Comparison of ENCODE assay signal across 9 cellular contexts in the genomic region with DNA sequence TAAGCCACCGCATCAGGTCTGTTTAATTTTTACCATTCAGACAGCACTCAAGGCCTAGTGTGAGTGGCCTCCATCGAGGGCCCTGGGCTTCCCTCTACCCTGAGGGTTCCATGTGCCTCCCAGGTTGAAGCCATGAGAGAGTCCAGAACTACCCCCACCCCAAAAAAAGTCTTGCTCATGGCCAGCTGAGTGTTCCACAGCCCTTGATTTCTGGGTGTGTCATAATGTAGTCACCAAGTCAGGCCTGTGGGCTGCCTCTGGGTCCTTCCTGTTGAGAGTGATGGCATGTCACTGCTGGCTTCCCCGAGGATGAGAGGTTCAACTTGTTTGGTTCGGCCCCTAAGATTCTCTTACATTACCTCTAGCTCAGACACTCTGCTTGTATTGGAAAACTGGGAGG.
DNase-seq lines count a peak whose midpoint lies in the region; TF ChIP-seq lines count a peak whose summit lies in the region.
"Had no signal": no experiment of that assay in that cellular context is flagged by ENCODE, and none has a peak within 500 bp of the region (broad histone marks: within the 10 kb centered on the region; RNA-seq: fewer than 3 reads in every experiment).

No MANE protein-coding gene starts in this region.

- POLR2A ChIA-PET in activated CD4-positive, alpha-beta memory T cell treated with anti-CD3 and anti-CD28 coated beads, Interleukin-2, amount 10 ng/mL, durations not matched to agents 7 days and 5 days (lab: Charles Lee): interaction anchor here (0.8 to 4.8 kb wide), 7 partner anchors 10 to 112 kb away, joined by 3 to 86 read pairs (median 5); partner anchors contain the start of gene PITPNC1
- POLR2A ChIA-PET in HEK293T (lab: Yijun Ruan, JAX): no interaction called here

- peaks cover 3% of the 10 kb centered on the region for H3K4me1 ChIP-seq in endodermal cell (ENCODE audit: control insufficient read depth, insufficient read depth, low read length)
- H3K4me1 ChIP-seq in Karpas-422 (ENCODE audit: low read length): peaks cover 4% of the 10 kb centered on the region; the same call in 1 of the 2 replicates

- peak overlapping the region; percentile 74 for H3K4me3 Mint-ChIP-seq in activated CD4-positive, alpha-beta memory T cell treated with anti-CD3 and anti-CD28 coated beads, Interleukin-2, amount 10 ng/mL, durations not matched to agents 7 days and 5 days
- no peak overlapping the region for H3K4me3 Mint-ChIP-seq in endodermal cell

- no peaks in the 10 kb centered on the region for H3K36me3 Mint-ChIP-seq in activated CD4-positive, alpha-beta memory T cell treated with anti-CD3 and anti-CD28 coated beads, Interleukin-2, amount 10 ng/mL, durations not matched to agents 7 days and 5 days (ENCODE audit: low read depth)
- H3K36me3 Mint-ChIP-seq in endodermal cell (ENCODE audit: low read depth): no peaks in the 10 kb centered on the region

- CTCF ChIA-PET in activated CD4-positive, alpha-beta memory T cell treated with anti-CD3 and anti-CD28 coated beads, Interleukin-2, amount 10 ng/mL, durations not matched to agents 7 days and 5 days (lab: Charles Lee): interaction anchor here (0.9 to 8.2 kb wide), 7 partner anchors 9 to 103 kb away, joined by 3 to 140 read pairs (median 4); partner anchors contain the start of gene PITPNC1
- CTCF ChIA-PET in HEK293T (lab: Yijun Ruan, JAX): interaction anchor here (1.5 kb wide), 1 partner anchor 99 kb away, joined by 5 read pairs; no protein-coding TSS in a partner anchor

- peak overlapping the region; percentile 81 for H3K27ac Mint-ChIP-seq in activated CD4-positive, alpha-beta memory T cell treated with anti-CD3 and anti-CD28 coated beads, Interleukin-2, amount 10 ng/mL, durations not matched to agents 7 days and 5 days
- H3K27ac Mint-ChIP-seq in endodermal cell: peak overlapping the region; percentile 49

- no peak overlapping the region for H2AFZ ChIP-seq in Karpas-422 (ENCODE audit: low read length)

- H3K9ac ChIP-seq in endodermal cell (ENCODE audit: extremely low read depth, low read length, poor library complexity, severe bottlenecking) (no peak overlapping the region), Karpas-422 (ENCODE audit: low read length) (no peak overlapping the region)

- no peak overlapping the region for H3K4me3 ChIP-seq in endodermal cell (ENCODE audit: low read length)
- no peak overlapping the region for H3K4me3 ChIP-seq in Karpas-422 (ENCODE audit: low read length)
- H3K4me3 ChIP-seq: cardiac muscle cell had no signal

- no peaks in the 10 kb centered on the region for H3K9me3 Mint-ChIP-seq in activated CD4-positive, alpha-beta memory T cell treated with anti-CD3 and anti-CD28 coated beads, Interleukin-2, amount 10 ng/mL, durations not matched to agents 7 days and 5 days
- no peaks in the 10 kb centered on the region for H3K9me3 Mint-ChIP-seq in endodermal cell

- peak; percentile 81 for DNase-seq in HCEC 1CT
- peak; percentile 62 for DNase-seq in activated CD4-positive, alpha-beta memory T cell treated with anti-CD3 and anti-CD28 coated beads, Interleukin-2, amount 10 ng/mL, durations not matched to agents 7 days and 5 days
- peak; percentile 45 for DNase-seq in endodermal cell
- DNase-seq in stimulated activated CD4-positive, alpha-beta T cell treated with anti-CD3 and anti-CD28 coated beads, Interleukin-4, amount 100 ng/mL, for 24 hours: peak; percentile 70
- DNase-seq in epidermal melanocyte (ENCODE audit: insufficient read length, low spot score): no peak
- no peak for DNase-seq in HEK293T (ENCODE audit: extremely low spot score)
- no peak for DNase-seq in OCI-M2 (lab: John Stamatoyannopoulos, UW; ENCODE audit: unreplicated experiment)
- no peak for DNase-seq in Karpas-422

- H3K27me3 ChIP-seq in endodermal cell (ENCODE audit: control insufficient read depth, insufficient read depth, low read length, poor library complexity, severe bottlenecking) (no peaks in the 10 kb centered on the region), Karpas-422 (ENCODE audit: low read length) (no peaks in the 10 kb centered on the region)
- H3K27me3 ChIP-seq: cardiac muscle cell had no signal

- H3K4me1 Mint-ChIP-seq in activated CD4-positive, alpha-beta memory T cell treated with anti-CD3 and anti-CD28 coated beads, Interleukin-2, amount 10 ng/mL, durations not matched to agents 7 days and 5 days: peaks cover 47% of the 10 kb centered on the region
- peaks cover 39% of the 10 kb centered on the region for H3K4me1 Mint-ChIP-seq in endodermal cell

- no peaks in the 10 kb centered on the region for H3K9me2 ChIP-seq in Karpas-422 (replicated peaks; ENCODE audit: insufficient read depth, low read length)

- WGBS in endodermal cell (ENCODE audit: insufficient coverage in 1 of 2, insufficient read length in 1 of 2), 2 experiments: 97 to 100% methylated on average over 1 to 4 of the region's 4 CpGs

- no peaks in the 10 kb centered on the region for H3K36me3 ChIP-seq in endodermal cell (ENCODE audit: control insufficient read depth, insufficient read depth, low read length)
- no peaks in the 10 kb centered on the region for H3K36me3 ChIP-seq in Karpas-422 (ENCODE audit: insufficient read depth, low read length)
- H3K36me3 ChIP-seq: cardiac muscle cell had no signal

- no peak overlapping the region for H3K4me2 ChIP-seq in Karpas-422 (ENCODE audit: low read depth, low read length, poor library complexity, severe bottlenecking)

- H3K27ac ChIP-seq in endodermal cell (ENCODE audit: low read depth, low read length) (no peak overlapping the region), Karpas-422 (ENCODE audit: low read length) (no peak overlapping the region)
- H3K27ac ChIP-seq: cardiac muscle cell had no signal

- H3K9me3 ChIP-seq in endodermal cell (ENCODE audit: control insufficient read depth, low read length): no peaks in the 10 kb centered on the region
- H3K9me3 ChIP-seq in Karpas-422 (ENCODE audit: low read length): no peaks in the 10 kb centered on the region

- H3K27me3 Mint-ChIP-seq in activated CD4-positive, alpha-beta memory T cell treated with anti-CD3 and anti-CD28 coated beads, Interleukin-2, amount 10 ng/mL, durations not matched to agents 7 days and 5 days: peaks cover 2% of the 10 kb centered on the region
- H3K27me3 Mint-ChIP-seq in endodermal cell (ENCODE audit: insufficient read depth): no peaks in the 10 kb centered on the region

- H4K20me1 ChIP-seq in Karpas-422 (ENCODE audit: insufficient read depth, low read depth, low read length): peaks cover 4% of the 10 kb centered on the region; the same call in 1 of the 2 replicates

- no peak for TF ChIP-seq CTCF in endodermal cell (conservative IDR thresholded peaks at IDR 0.05)

- no peaks in the 10 kb centered on the region for H3K79me2 ChIP-seq in Karpas-422 (ENCODE audit: low read length)

TF ChIP-seq in HEK293T, 16 proteins besides CTCF, POLR2A, EP300 and RAD21:
- TF ChIP-seq SP1 (IDR thresholded peaks at IDR 0.05): no peak
- no peak for TF ChIP-seq TARDBP (IDR thresholded peaks at IDR 0.05)
- no peak for TF ChIP-seq L3MBTL2 (conservative IDR thresholded peaks at IDR 0.05)
- no peak for TF ChIP-seq FOXK2 (IDR thresholded peaks at IDR 0.05)
- TF ChIP-seq, protein P1, sequence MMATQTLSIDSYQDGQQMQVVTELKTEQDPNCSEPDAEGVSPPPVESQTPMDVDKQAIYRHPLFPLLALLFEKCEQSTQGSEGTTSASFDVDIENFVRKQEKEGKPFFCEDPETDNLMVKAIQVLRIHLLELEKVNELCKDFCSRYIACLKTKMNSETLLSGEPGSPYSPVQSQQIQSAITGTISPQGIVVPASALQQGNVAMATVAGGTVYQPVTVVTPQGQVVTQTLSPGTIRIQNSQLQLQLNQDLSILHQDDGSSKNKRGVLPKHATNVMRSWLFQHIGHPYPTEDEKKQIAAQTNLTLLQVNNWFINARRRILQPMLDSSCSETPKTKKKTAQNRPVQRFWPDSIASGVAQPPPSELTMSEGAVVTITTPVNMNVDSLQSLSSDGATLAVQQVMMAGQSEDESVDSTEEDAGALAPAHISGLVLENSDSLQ (IDR thresholded peaks at IDR 0.05): no peak
- TF ChIP-seq FOXA1 (IDR thresholded peaks at IDR 0.05): no peak
- TF ChIP-seq SUZ12 (IDR thresholded peaks at IDR 0.05): no peak
- TF ChIP-seq ELF4 (IDR thresholded peaks at IDR 0.05): no peak
- TF ChIP-seq NFRKB (IDR thresholded peaks at IDR 0.05): no peak
- no peak for TF ChIP-seq HDGF (IDR thresholded peaks at IDR 0.05; ENCODE audit: borderline replicate concordance)
- TF ChIP-seq BHLHE40 (IDR thresholded peaks at IDR 0.05; ENCODE audit: borderline replicate concordance): no peak
- no peak for TF ChIP-seq FOXM1 (IDR thresholded peaks at IDR 0.05; ENCODE audit: borderline replicate concordance)
- no peak for TF ChIP-seq ARNT (IDR thresholded peaks at IDR 0.05)
- no peak for TF ChIP-seq CTBP1 (IDR thresholded peaks at IDR 0.05; ENCODE audit: borderline replicate concordance)
- TF ChIP-seq ZNF384 (IDR thresholded peaks at IDR 0.05): no peak

Comparison
In these comparisons a context has a peak if more than half of its experiments do, and no peak if none do; other contexts are left out.
1. DNase-seq: peak in HCEC 1CT (single experiment), activated CD4-positive, alpha-beta memory T cell treated with anti-CD3 and anti-CD28 coated beads, Interleukin-2, amount 10 ng/mL, durations not matched to agents 7 days and 5 days (single experiment), endodermal cell (single experiment) and stimulated activated CD4-positive, alpha-beta T cell treated with anti-CD3 and anti-CD28 coated beads, Interleukin-4, amount 100 ng/mL, for 24 hours (single experiment); none in epidermal melanocyte (single experiment), HEK293T (single experiment), OCI-M2 (single experiment) and Karpas-422 (single experiment).